21 cellular contexts compared by ENCODE assay signal in genomic region chr17:33260638-33261037, GRCh38. TPM values are rescaled to one million over a fixed set of nuclear protein-coding genes. Genes with fewer than 3 reads are reported as not detected.
"Had no signal": no experiment of that assay in that cellular context is flagged by ENCODE, and none has a peak within 500 bp of the region (broad histone marks: within the 10 kb centered on the region; RNA-seq: fewer than 3 reads in every experiment).

No MANE protein-coding gene starts in this region.

- H3K4me3 ChIP-seq: breast epithelium, dorsolateral prefrontal cortex, pancreas, psoas muscle, right atrium auricular region, stomach, suprapubic skin, tibial nerve, uterus had no signal

- H3K27ac ChIP-seq: breast epithelium, dorsolateral prefrontal cortex, pancreas, psoas muscle, right atrium auricular region, stomach, suprapubic skin, tibial nerve, uterus, VCaP had no signal

- H3K27me3 ChIP-seq: breast epithelium, pancreas, right atrium auricular region, tibial nerve, uterus had no signal

- H3K4me1 ChIP-seq: breast epithelium, pancreas, psoas muscle, right atrium auricular region, stomach, suprapubic skin, tibial nerve, uterus had no signal

- H3K36me3 ChIP-seq: breast epithelium, pancreas, right atrium auricular region, stomach, suprapubic skin, tibial nerve, uterus had no signal

- DNase-seq: activated CD4-positive, alpha-beta T cell treated with anti-CD3 and anti-CD28 coated beads, Interleukin-2, amount 50 U/mL, for 1 hour; activated CD4-positive, CD25-positive, alpha-beta regulatory T cell treated with anti-CD3 and anti-CD28 coated beads, Interleukin-2, amount 50 U/mL, for 72 hours; activated CD8-positive, alpha-beta memory T cell treated with anti-CD3 and anti-CD28 coated beads for 24 hours; activated CD8-positive, alpha-beta memory T cell treated with anti-CD3 and anti-CD28 coated beads, Interleukin-2, amount 50 U/mL, for 4 hours; activated naive CD4-positive, alpha-beta T cell; activated naive CD8-positive, alpha-beta T cell treated with anti-CD3 and anti-CD28 coated beads for 36 hours; activated T-cell treated with anti-CD3 and anti-CD28 coated beads, Interleukin-2, amount 50 U/mL, for 24 hours; dorsolateral prefrontal cortex; effector memory CD8-positive, alpha-beta T cell; foreskin melanocyte; pancreas; psoas muscle; stomach; uterus had no signal

- H3K9me3 ChIP-seq: breast epithelium, pancreas, psoas muscle, right atrium auricular region, stomach, suprapubic skin, tibial nerve, uterus had no signal

RNA-seq across cellular contexts. Expression of gene ASIC2, which starts 32.5 kb away (rescaled TPM):
- polyA plus RNA-seq: endothelial cell of umbilical vein, liver had no signal
